In genomic region chr2:164514491-164514890, GRCh38 we compare ENCODE assay signal across 1 cellular context.
TF ChIP-seq lines count a peak whose summit lies in the region.

No MANE protein-coding gene starts in this region.

TF ChIP-seq in HepG2, 621 proteins besides CTCF, POLR2A, EP300 and RAD21 (continued from another document and continues in another):
- TF ChIP-seq ZNF704 (CRISPR knock-in tag; IDR thresholded peaks at IDR 0.05; ENCODE audit: borderline replicate concordance): no peak
- TF ChIP-seq MXD4 (CRISPR knock-in tag; IDR thresholded peaks at IDR 0.05): no peak
- no peak for TF ChIP-seq ZBTB26 (CRISPR knock-in tag; IDR thresholded peaks at IDR 0.05; ENCODE audit: borderline replicate concordance)
- TF ChIP-seq ZNF550 (CRISPR knock-in tag; IDR thresholded peaks at IDR 0.05; ENCODE audit: borderline replicate concordance): no peak
- TF ChIP-seq ZBTB43 (CRISPR knock-in tag; conservative IDR thresholded peaks at IDR 0.05): no peak
- no peak for TF ChIP-seq ZNF768 (CRISPR knock-in tag; IDR thresholded peaks at IDR 0.05)
- no peak for TF ChIP-seq ZXDC (CRISPR knock-in tag; IDR thresholded peaks at IDR 0.05)
- no peak for TF ChIP-seq ZNF557 (CRISPR knock-in tag; IDR thresholded peaks at IDR 0.05)
- no peak for TF ChIP-seq ZNF124 (CRISPR knock-in tag; IDR thresholded peaks at IDR 0.05)
- TF ChIP-seq ZNF83 (CRISPR knock-in tag; IDR thresholded peaks at IDR 0.05; ENCODE audit: borderline replicate concordance): no peak
- TF ChIP-seq TRIM24 (CRISPR knock-in tag; IDR thresholded peaks at IDR 0.05): no peak
- no peak for TF ChIP-seq TCF7 (IDR thresholded peaks at IDR 0.05; ENCODE audit: low read depth)
- no peak for TF ChIP-seq ZUFSP (CRISPR knock-in tag; IDR thresholded peaks at IDR 0.05; ENCODE audit: borderline replicate concordance)
- TF ChIP-seq HDAC6 (IDR thresholded peaks at IDR 0.05; ENCODE audit: low read depth, low read length): no peak
- TF ChIP-seq AKAP8 (CRISPR knock-in tag; IDR thresholded peaks at IDR 0.05): no peak
- peak; percentile 85 for TF ChIP-seq FOSL1 (CRISPR knock-in tag; IDR thresholded peaks at IDR 0.05; ENCODE audit: borderline replicate concordance)
- TF ChIP-seq ZNF773 (CRISPR knock-in tag; IDR thresholded peaks at IDR 0.05; ENCODE audit: borderline replicate concordance): no peak
- TF ChIP-seq PCBP1 (IDR thresholded peaks at IDR 0.05; ENCODE audit: borderline replicate concordance, low read depth, low read length): no peak
- TF ChIP-seq NFE2L2 (IDR thresholded peaks at IDR 0.05; ENCODE audit: low read length): no peak
- TF ChIP-seq DRAP1 (CRISPR knock-in tag; IDR thresholded peaks at IDR 0.05): no peak
- TF ChIP-seq TFAP4 (IDR thresholded peaks at IDR 0.05; ENCODE audit: borderline replicate concordance, low read depth): no peak; the same call in 1 of the 2 replicates
- TF ChIP-seq ZNF629 (CRISPR knock-in tag; conservative IDR thresholded peaks at IDR 0.05): no peak
- TF ChIP-seq ZNF18 (CRISPR knock-in tag; IDR thresholded peaks at IDR 0.05; ENCODE audit: insufficient replicate concordance): no peak
- no peak for TF ChIP-seq ZNF256 (CRISPR knock-in tag; conservative IDR thresholded peaks at IDR 0.05)
- no peak for TF ChIP-seq KLF15 (CRISPR knock-in tag; IDR thresholded peaks at IDR 0.05; ENCODE audit: borderline replicate concordance)
- TF ChIP-seq SRF (IDR thresholded peaks at IDR 0.05; ENCODE audit: low read depth, low read length): no peak
- TF ChIP-seq ZBTB14 (CRISPR knock-in tag; IDR thresholded peaks at IDR 0.05): no peak
- TF ChIP-seq MIER3 (CRISPR knock-in tag; IDR thresholded peaks at IDR 0.05; ENCODE audit: borderline replicate concordance): no peak
- TF ChIP-seq BHLHE40 (IDR thresholded peaks at IDR 0.05; ENCODE audit: low read length): no peak
- TF ChIP-seq ZSCAN22 (CRISPR knock-in tag; IDR thresholded peaks at IDR 0.05): no peak
- TF ChIP-seq ZFP41 (CRISPR knock-in tag; IDR thresholded peaks at IDR 0.05; ENCODE audit: borderline replicate concordance): no peak
- TF ChIP-seq HOXA9 (CRISPR knock-in tag; IDR thresholded peaks at IDR 0.05; ENCODE audit: borderline replicate concordance): no peak
- TF ChIP-seq SP2 (CRISPR knock-in tag; IDR thresholded peaks at IDR 0.05): no peak
- TF ChIP-seq MLLT10 (CRISPR knock-in tag; IDR thresholded peaks at IDR 0.05): no peak
- TF ChIP-seq ZNF235 (CRISPR knock-in tag; IDR thresholded peaks at IDR 0.05; ENCODE audit: borderline replicate concordance): no peak
- TF ChIP-seq ZNF646 (CRISPR knock-in tag; IDR thresholded peaks at IDR 0.05): no peak
- no peak for TF ChIP-seq ZNF784 (CRISPR knock-in tag; IDR thresholded peaks at IDR 0.05; ENCODE audit: borderline replicate concordance)
- no peak for TF ChIP-seq MEIS2 (CRISPR knock-in tag; IDR thresholded peaks at IDR 0.05)
- no peak for TF ChIP-seq ZZZ3 (CRISPR knock-in tag; IDR thresholded peaks at IDR 0.05; ENCODE audit: borderline replicate concordance)
- no peak for TF ChIP-seq ATF7-NPFF (CRISPR knock-in tag; IDR thresholded peaks at IDR 0.05; ENCODE audit: low read depth)
- no peak for TF ChIP-seq ZNF530 (CRISPR knock-in tag; IDR thresholded peaks at IDR 0.05; ENCODE audit: low read depth)
- 0 out of 2 replicates have a peak, but pooled peaks have one; percentile 16 for TF ChIP-seq HMG20A (CRISPR knock-in tag; IDR thresholded peaks at IDR 0.05; ENCODE audit: borderline replicate concordance)
- no peak for TF ChIP-seq SRSF1 (optimal IDR thresholded peaks at IDR 0.05; ENCODE audit: low read depth, low read length)
- TF ChIP-seq ZNF674 (CRISPR knock-in tag; IDR thresholded peaks at IDR 0.05; ENCODE audit: low read depth): no peak
- TF ChIP-seq MED8 (CRISPR knock-in tag; IDR thresholded peaks at IDR 0.05; ENCODE audit: insufficient replicate concordance): no peak
- no peak for TF ChIP-seq ZFP36 (IDR thresholded peaks at IDR 0.05; ENCODE audit: borderline replicate concordance, low read depth, low read length, partially characterized antibody)
- TF ChIP-seq MTA1 (CRISPR knock-in tag; IDR thresholded peaks at IDR 0.05; ENCODE audit: borderline replicate concordance): no peak
